Comparison of ENCODE assay signal across 16 cellular contexts in genomic region chr20:44800398-44801046, GRCh38. TPM values are rescaled to one million over a fixed set of nuclear protein-coding genes. Genes with fewer than 3 reads are reported as not detected.
DNase-seq lines count a peak whose midpoint lies in the region; ATAC-seq, FAIRE-seq and TF ChIP-seq lines count a peak whose summit lies in the region.
"Had no signal": no experiment of that assay in that cellular context is flagged by ENCODE, and none has a peak within 500 bp of the region (broad histone marks: within the 10 kb centered on the region; RNA-seq: fewer than 3 reads in every experiment).

No MANE protein-coding gene starts in this region.

- DNase-seq in activated T-cell treated with anti-CD3 and anti-CD28 coated beads, Interleukin-2, amount 50 U/mL, for 48 hours: peak; percentile 28 to 37
- no peak for DNase-seq in activated T-cell treated with anti-CD3 and anti-CD28 coated beads, Interleukin-2, amount 50 U/mL, for 72 hours
- DNase-seq in Karpas-422 (peak; percentile 67), GM12878 (ENCODE audit: low read depth, low spot score) (no peak), neural crest cell (ENCODE audit: low read depth, low spot score) (peak; percentile 29), NCI-H2081 treated with DMSO at 0.1 percent for 48 hours (lab: John Stamatoyannopoulos, UW) (no peak), SIG-M5 (lab: John Stamatoyannopoulos, UW) (no peak), cerebellum (ENCODE audit: low spot score) (no peak)
- DNase-seq: natural killer cell, Right ventricle myocardium superior, spleen, upper lobe of right lung had no signal

- H3K4me3 ChIP-seq in Karpas-422 (ENCODE audit: low read length) (no peak overlapping the region), GM12878 (no peak overlapping the region)
- H3K4me3 ChIP-seq: spleen, upper lobe of right lung had no signal

- TF ChIP-seq RAD21 in GM12878 (IDR thresholded peaks at IDR 0.05; ENCODE audit: insufficient read depth, low read depth, low read length): 0 out of 2 replicates have a peak, but pooled peaks have one; percentile 14

- no peak overlapping the region for H3K4me3 Mint-ChIP-seq in activated T-cell treated with anti-CD3 and anti-CD28 coated beads, Interleukin-2, amount 50 U/mL, for 72 hours
- no peak overlapping the region for H3K4me3 Mint-ChIP-seq in neural crest cell
- H3K4me3 Mint-ChIP-seq: IgD-negative memory B cell, natural killer cell had no signal

- H3K9ac ChIP-seq in Karpas-422 (ENCODE audit: low read length) (no peak overlapping the region), GM12878 (ENCODE audit: control insufficient read depth, insufficient read depth, low read length) (no peak overlapping the region)

- TF ChIP-seq CTCF in GM12878 (IDR thresholded peaks at IDR 0.05 in 2 of 3, conservative IDR thresholded peaks at IDR 0.05 in 1 of 3; ENCODE audit: control insufficient read depth in 2 of 3, extremely low read depth in 1 of 3, insufficient read depth in 1 of 3, low read depth in 3 of 3, low read length in 3 of 3) (peak in 2 of 3 experiments; percentile 26 to 27; a peak in 2 of 6 replicates), neural crest cell (conservative IDR thresholded peaks at IDR 0.05) (no peak)

- intact Hi-C loops in GM12878 (cut with micrococcal nuclease; ENCODE audit: unreplicated experiment): loop anchor here (5.0 kb wide), 1 partner anchor 67 kb away; no protein-coding TSS in a partner anchor

- SMC1A ChIA-PET in GM12878 (lab: Charles Lee; ENCODE audit: uncharacterized antibody, unreplicated experiment): interaction anchor here (0.8 to 1.3 kb wide), 3 partner anchors 36 to 296 kb away, joined by 3 read pairs; no protein-coding TSS in a partner anchor

- peaks cover 19% of the 10 kb centered on the region for H3K27me3 Mint-ChIP-seq in activated T-cell treated with anti-CD3 and anti-CD28 coated beads, Interleukin-2, amount 50 U/mL, for 72 hours (ENCODE audit: low read depth)
- H3K27me3 Mint-ChIP-seq in neural crest cell (ENCODE audit: low read depth): peaks cover 30% of the 10 kb centered on the region

- H3K9me3 ChIP-seq in Karpas-422 (ENCODE audit: low read length): no peaks in the 10 kb centered on the region
- no peaks in the 10 kb centered on the region for H3K9me3 ChIP-seq in GM12878 (replicated peaks; ENCODE audit: control insufficient read depth, insufficient read depth, low read length)
- H3K9me3 ChIP-seq: spleen, upper lobe of right lung had no signal

- CTCF ChIA-PET in GM12878 (lab: Yijun Ruan, JAX): interaction anchor here (1.0 to 2.4 kb wide), 3 partner anchors 66 to 115 kb away, joined by 3 to 11 read pairs (median 3); no protein-coding TSS in a partner anchor

- H3K4me1 ChIP-seq in Karpas-422 (ENCODE audit: low read length) (no peaks in the 10 kb centered on the region), GM12878 (ENCODE audit: control insufficient read depth, insufficient read depth, low read length) (no peaks in the 10 kb centered on the region)
- H3K4me1 ChIP-seq: spleen, upper lobe of right lung had no signal

- ATAC-seq in activated T-cell treated with anti-CD3 and anti-CD28 coated beads, Interleukin-2, amount 50 U/mL, for 72 hours (replicated peaks in 1 of 2): no peak
- ATAC-seq in GM12878: no peak
- ATAC-seq: natural killer cell, upper lobe of right lung had no signal

- in situ Hi-C loops in GM12878 (cut with MboI): no loop called here

- no peak for TF ChIP-seq EP300 in GM12878 (IDR thresholded peaks at IDR 0.05; ENCODE audit: borderline replicate concordance in 1 of 2, control insufficient read depth in 1 of 2, low read depth in 2 of 2, low read length in 2 of 2)

- no peaks in the 10 kb centered on the region for H3K79me2 ChIP-seq in Karpas-422 (ENCODE audit: low read length)
- no peaks in the 10 kb centered on the region for H3K79me2 ChIP-seq in GM12878 (ENCODE audit: control insufficient read depth, insufficient read depth, low read length)

- no peak for FAIRE-seq in GM12878 (lab: Jason Lieb, UNC)
- FAIRE-seq: bronchial epithelial cell had no signal

- H3K9me2 ChIP-seq in Karpas-422 (replicated peaks; ENCODE audit: insufficient read depth, low read length): no peaks in the 10 kb centered on the region

- WGBS in GM12878 (ENCODE audit: insufficient coverage, insufficient replicate concordance, low lambda C conversion rate, missing lambda C conversion rate): 27% methylated on average over 8 of the region's 8 CpGs

- H3K4me2 ChIP-seq in Karpas-422 (ENCODE audit: low read depth, low read length, poor library complexity, severe bottlenecking) (no peak overlapping the region), GM12878 (ENCODE audit: control insufficient read depth, insufficient read depth) (no peak overlapping the region)

- H3K36me3 Mint-ChIP-seq in activated T-cell treated with anti-CD3 and anti-CD28 coated beads, Interleukin-2, amount 50 U/mL, for 72 hours (ENCODE audit: insufficient read depth in 2 of 2): no peaks in the 10 kb centered on the region
- no peaks in the 10 kb centered on the region for H3K36me3 Mint-ChIP-seq in neural crest cell (ENCODE audit: low read depth)
- H3K36me3 Mint-ChIP-seq: natural killer cell had no signal

- no peaks in the 10 kb centered on the region for H3K9me3 Mint-ChIP-seq in activated T-cell treated with anti-CD3 and anti-CD28 coated beads, Interleukin-2, amount 50 U/mL, for 72 hours
- no peaks in the 10 kb centered on the region for H3K9me3 Mint-ChIP-seq in neural crest cell
- H3K9me3 Mint-ChIP-seq: activated T-helper 2 cell treated with anti-CD3 and anti-CD28 coated beads, Interferon-gamma antibody, Interleukin-2, Interleukin-4, amounts not matched to agents 10 μg/mL and 5 μg/mL and 100 μg/mL, durations not matched to agents 14 hours and 24 hours and 36 hours; IgD-negative memory B cell; natural killer cell had no signal

- H2AFZ ChIP-seq in Karpas-422 (ENCODE audit: low read length) (no peak overlapping the region), GM12878 (ENCODE audit: control insufficient read depth, low read depth, low read length) (no peak overlapping the region)

- POLR2A ChIA-PET in GM12878 (lab: Charles Lee): no interaction called here

- H3K4me1 Mint-ChIP-seq in activated T-cell treated with anti-CD3 and anti-CD28 coated beads, Interleukin-2, amount 50 U/mL, for 72 hours (ENCODE audit: low read depth): no peaks in the 10 kb centered on the region
- H3K4me1 Mint-ChIP-seq in neural crest cell: no peaks in the 10 kb centered on the region
- H3K4me1 Mint-ChIP-seq: IgD-negative memory B cell, natural killer cell had no signal

- RAD21 ChIA-PET in GM12878 (lab: Charles Lee; ENCODE audit: unreplicated experiment): no interaction called here

- BruUV-seq in GM12878 (replicated peaks; lab: Mats Ljungman, UMichigan): no TSS peak

- H3K27ac ChIP-seq in Karpas-422 (ENCODE audit: low read length) (no peak overlapping the region), GM12878 (ENCODE audit: control insufficient read depth, insufficient read depth) (no peak overlapping the region)
- H3K27ac ChIP-seq: spleen, upper lobe of right lung had no signal

- no peak overlapping the region for H3K27ac Mint-ChIP-seq in activated T-cell treated with anti-CD3 and anti-CD28 coated beads, Interleukin-2, amount 50 U/mL, for 72 hours
- no peak overlapping the region for H3K27ac Mint-ChIP-seq in neural crest cell (ENCODE audit: unreplicated experiment)
- H3K27ac Mint-ChIP-seq: activated T-helper 2 cell treated with anti-CD3 and anti-CD28 coated beads, Interferon-gamma antibody, Interleukin-2, Interleukin-4, amounts not matched to agents 10 μg/mL and 5 μg/mL and 100 μg/mL, durations not matched to agents 14 hours and 24 hours and 36 hours; IgD-negative memory B cell; natural killer cell had no signal

- H4K20me1 ChIP-seq in Karpas-422 (ENCODE audit: insufficient read depth, low read depth, low read length): no peaks in the 10 kb centered on the region
- H4K20me1 ChIP-seq in GM12878 (ENCODE audit: control insufficient read depth, insufficient read depth): no peaks in the 10 kb centered on the region

- no peaks in the 10 kb centered on the region for H3K27me3 ChIP-seq in Karpas-422 (ENCODE audit: low read length)
- no peaks in the 10 kb centered on the region; a peak in 1 of 4 replicates for H3K27me3 ChIP-seq in GM12878 (replicated peaks in 1 of 2; ENCODE audit: control insufficient read depth in 2 of 2, insufficient read depth in 2 of 2, low read length in 1 of 2)

- no peaks in the 10 kb centered on the region for H3K36me3 ChIP-seq in Karpas-422 (ENCODE audit: insufficient read depth, low read length)
- H3K36me3 ChIP-seq in GM12878 (ENCODE audit: control insufficient read depth in 2 of 2, insufficient read depth in 2 of 2, low read length in 1 of 2): no peaks in the 10 kb centered on the region
- H3K36me3 ChIP-seq: spleen, upper lobe of right lung had no signal

- TF ChIP-seq POLR2A in GM12878 (IDR thresholded peaks at IDR 0.05; ENCODE audit: low read depth, low read length): no peak

RNA-seq across cellular contexts. Expression of gene RIMS4, which starts 9.8 kb away (rescaled TPM):
- under 1 TPM; 0.05 to 0.07 TPM for total RNA-seq in activated T-cell treated with anti-CD3 and anti-CD28 coated beads, Interleukin-2, amount 50 U/mL, for 72 hours
- not detected in 2 replicates for total RNA-seq in Karpas-422 (2014; rRNA removed; shearing (Covaris generic); ENCODE audit: low replicate concordance)
- not detected in 2 replicates for total RNA-seq in GM12878 (2013; cell fraction: nucleolus; rRNA removed)
- total RNA-seq in GM12878 (2014; rRNA removed) (under 0.01 TPM in 1 of 2 replicates, not detected in the other), GM12878 (2014; rRNA removed; fragmentation: Illumina TruSeq; extraction: Trizol) (not detected in 2 replicates), GM12878 (2021) (0.05 TPM in 1 of 2 replicates, not detected in the other), neural crest cell (4.1 and 6.1 TPM in 2 replicates), cerebellum (25.8 TPM)
- polyA plus RNA-seq in GM12878 (2011; ENCODE audit: low read depth): not detected
- polyA plus RNA-seq in GM12878 (2011; rRNA removed) (0.06 and 0.07 TPM in 2 replicates), GM12878 (2014; fragmentation: Illumina TruSeq; extraction: Trizol) (not detected in 2 replicates), GM12878 (2014; fragmentation: Nextera tagmentation; extraction: Ambion mirVana) (not detected), GM12878 (2014; rRNA removed) (0.05 TPM in 1 of 2 replicates, not detected in the other), GM12878 (2016; fragmentation: Nextera tagmentation; extraction: Ambion mirVana) (under 1 TPM in 1 of 2 experiments, not detected in 1; 0.07 TPM)
- polyA plus RNA-seq in GM12878 (2011; cell fraction: cytosol; rRNA removed): 0.03 TPM in 2 replicates
- polyA plus RNA-seq in GM12878 (2011; cell fraction: nucleus; rRNA removed): 0.04 and 0.06 TPM in 2 replicates
- polyA plus RNA-seq in GM12878 (2012): 0.03 TPM in 1 of 2 replicates, not detected in the other
- 0.31 TPM in 1 of 2 replicates, not detected in the other for polyA minus RNA-seq in GM12878 (2011; rRNA and poly(A)+ RNA removed)
- polyA minus RNA-seq in GM12878 (2011; cell fraction: cytosol; rRNA and poly(A)+ RNA removed): not detected in 2 replicates
- polyA minus RNA-seq in GM12878 (2011; cell fraction: nucleus; rRNA and poly(A)+ RNA removed): not detected in 2 replicates
- total RNA-seq: activated T-helper 2 cell treated with anti-CD3 and anti-CD28 coated beads, Interferon-gamma antibody, Interleukin-2, Interleukin-4, amounts not matched to agents 10 μg/mL and 5 μg/mL and 100 μg/mL, durations not matched to agents 14 hours and 24 hours and 36 hours; bronchial epithelial cell; kidney epithelial cell; natural killer cell; spleen had no signal
- polyA plus RNA-seq: IgD-negative memory B cell had no signal

RNA-seq across cellular contexts. Expression of gene KCNK15, which starts 54.9 kb away (rescaled TPM):
- under 1 TPM; 0.48 to 0.63 TPM for total RNA-seq in activated T-cell treated with anti-CD3 and anti-CD28 coated beads, Interleukin-2, amount 50 U/mL, for 72 hours
- total RNA-seq in Karpas-422 (2014; rRNA removed; shearing (Covaris generic); ENCODE audit: low replicate concordance): not detected in 2 replicates
- not detected in 2 replicates for total RNA-seq in GM12878 (2013; cell fraction: nucleolus; rRNA removed)
- total RNA-seq in GM12878 (2014; rRNA removed) (not detected in 2 replicates), GM12878 (2014; rRNA removed; fragmentation: Illumina TruSeq; extraction: Trizol) (not detected in 2 replicates), GM12878 (2021) (not detected in 2 replicates), neural crest cell (not detected in 2 replicates), cerebellum (0.27 TPM)
- not detected for polyA plus RNA-seq in GM12878 (2011; ENCODE audit: low read depth)
- polyA plus RNA-seq in GM12878 (2011; rRNA removed) (not detected in 2 replicates), GM12878 (2014; fragmentation: Illumina TruSeq; extraction: Trizol) (not detected in 2 replicates), GM12878 (2014; fragmentation: Nextera tagmentation; extraction: Ambion mirVana) (not detected), GM12878 (2014; rRNA removed) (not detected in 2 replicates), GM12878 (2016; fragmentation: Nextera tagmentation; extraction: Ambion mirVana) (not detected)
- not detected in 2 replicates for polyA plus RNA-seq in GM12878 (2011; cell fraction: cytosol; rRNA removed)
- not detected in 2 replicates for polyA plus RNA-seq in GM12878 (2011; cell fraction: nucleus; rRNA removed)
- polyA plus RNA-seq in GM12878 (2012): not detected in 2 replicates
- polyA minus RNA-seq in GM12878 (2011; rRNA and poly(A)+ RNA removed): not detected in 2 replicates
- polyA minus RNA-seq in GM12878 (2011; cell fraction: cytosol; rRNA and poly(A)+ RNA removed): 0.94 TPM in 2 replicates
- 0.12 and 0.19 TPM in 2 replicates for polyA minus RNA-seq in GM12878 (2011; cell fraction: nucleus; rRNA and poly(A)+ RNA removed)
- total RNA-seq: natural killer cell had no signal
- polyA plus RNA-seq: IgD-negative memory B cell had no signal

Comparison
In these comparisons a context has a peak if more than half of its experiments do, and no peak if none do; other contexts are left out.
1. DNase-seq: peak in activated T-cell treated with anti-CD3 and anti-CD28 coated beads, Interleukin-2, amount 50 U/mL, for 48 hours (2 of 2), Karpas-422 (single experiment) and neural crest cell (single experiment); none in activated T-cell treated with anti-CD3 and anti-CD28 coated beads, Interleukin-2, amount 50 U/mL, for 72 hours (0 of 2), GM12878 (single experiment), NCI-H2081 treated with DMSO at 0.1 percent for 48 hours (single experiment), SIG-M5 (single experiment) and cerebellum (single experiment).